9 cellular contexts compared by ENCODE assay signal in genomic region chr7:4861673-4862072, GRCh38. TPM values are rescaled to one million over a fixed set of nuclear protein-coding genes. Genes with fewer than 3 reads are reported as not detected.
DNase-seq lines count a peak whose midpoint lies in the region; ATAC-seq lines count a peak whose summit lies in the region.
"Had no signal": no experiment of that assay in that cellular context is flagged by ENCODE, and none has a peak within 500 bp of the region (broad histone marks: within the 10 kb centered on the region; RNA-seq: fewer than 3 reads in every experiment).

Gene PAPOLB, minus strand, starts transcription at chr7:4862030. Its CDS starts 220 bp downstream, at chr7:4861810.

- peak; percentile 32 for DNase-seq in activated CD8-positive, alpha-beta memory T cell treated with anti-CD3 and anti-CD28 coated beads, Interleukin-2, amount 50 U/mL, for 4 hours
- DNase-seq in left cardiac atrium (peak; percentile 56), cerebellum (ENCODE audit: low spot score) (no peak), NCI-H146 treated with DMSO at 0.1 percent for 48 hours (lab: John Stamatoyannopoulos, UW; ENCODE audit: unreplicated experiment) (no peak), iPS-NIHi7 (ENCODE audit: extremely low spot score) (no peak)
- DNase-seq: cerebellar nuclear complex had no signal

- H3K27me3 ChIP-seq in skeletal muscle satellite cell (ENCODE audit: control insufficient read depth, insufficient read depth, low read length): peaks cover 47% of the 10 kb centered on the region

- H3K4me3 ChIP-seq in GM08714 (ENCODE audit: low read length): peak within 1 kb of the TSS; percentile 38; the same call in 1 of the 2 replicates
- H3K4me3 ChIP-seq in skeletal muscle satellite cell (ENCODE audit: low read length): peak within 1 kb of the TSS; percentile 50

- ATAC-seq in left cardiac atrium (peak in 1 of 2 donors; percentile 23), HG02759 (IDR thresholded peaks at IDR 0.05; ENCODE audit: unreplicated experiment) (no peak)

- H3K9me3 ChIP-seq in skeletal muscle satellite cell (replicated peaks; ENCODE audit: low read length): peaks cover 2% of the 10 kb centered on the region

- no peaks in the 10 kb centered on the region for H3K4me1 ChIP-seq in skeletal muscle satellite cell (ENCODE audit: control insufficient read depth, insufficient read depth, low read length)

- intact Hi-C loops in left cardiac atrium (cut with DNase I): no loop called here

- H3K9ac ChIP-seq in skeletal muscle satellite cell (ENCODE audit: low read depth, low read length): peak within 1 kb of the TSS; percentile 7

- peak within 1 kb of the TSS; percentile 48 for H3K4me2 ChIP-seq in skeletal muscle satellite cell (ENCODE audit: low read length)

- no peaks in the 10 kb centered on the region for H3K36me3 ChIP-seq in skeletal muscle satellite cell (ENCODE audit: insufficient read depth, low read length)

RNA-seq across cellular contexts. Expression of gene PAPOLB, which starts in this region (rescaled TPM):
- total RNA-seq in left cardiac atrium (under 1 TPM; 0.06 to 0.26 TPM), cerebellum (3.9 TPM)
- 0.44 TPM in 1 of 2 replicates, not detected in the other for total RNA-seq in skeletal muscle satellite cell (2012; rRNA removed)

Comparison
In these comparisons a context has a peak if more than half of its experiments do, and no peak if none do; other contexts are left out.
1. Peak in DNase-seq in left cardiac atrium; RNA of the gene not detected or under 1 TPM.